1 cellular context compared by ENCODE assay signal in genomic region chr14:93073366-93073722, GRCh38.
TF ChIP-seq lines count a peak whose summit lies in the region.

No MANE protein-coding gene starts in this region.

TF ChIP-seq in GM12878, 131 proteins besides CTCF, POLR2A, EP300 and RAD21 (continued from another document):
- TF ChIP-seq ZBTB11 (CRISPR knock-in tag; IDR thresholded peaks at IDR 0.05) (no peak), ZNF687 (IDR thresholded peaks at IDR 0.05) (peak; percentile 57), USF1 (IDR thresholded peaks at IDR 0.05; ENCODE audit: borderline replicate concordance, extremely low read length, insufficient read depth, low read depth, low read length) (no peak), SPI1 (IDR thresholded peaks at IDR 0.05; ENCODE audit: borderline replicate concordance, insufficient read depth, low read depth, low read length) (peak; percentile 41; the same call in 1 of the 2 replicates), ZBED1 (IDR thresholded peaks at IDR 0.05; ENCODE audit: borderline replicate concordance) (no peak), RBBP5 (conservative IDR thresholded peaks at IDR 0.05) (no peak), IRF5 (IDR thresholded peaks at IDR 0.05; ENCODE audit: borderline replicate concordance) (no peak), BCL11A (IDR thresholded peaks at IDR 0.05; ENCODE audit: low read depth, low read length) (no peak), FOS (IDR thresholded peaks at IDR 0.05; ENCODE audit: borderline replicate concordance, extremely low read depth, insufficient read length) (no peak)
